In genomic region chr20:45919536-45919933, GRCh38 we compare ENCODE assay signal across 14 cellular contexts. TPM values are rescaled to one million over a fixed set of nuclear protein-coding genes. Genes with fewer than 3 reads are reported as not detected.
DNase-seq lines count a peak whose midpoint lies in the region; ATAC-seq, FAIRE-seq and TF ChIP-seq lines count a peak whose summit lies in the region.
"Had no signal": no experiment of that assay in that cellular context is flagged by ENCODE, and none has a peak within 500 bp of the region (broad histone marks: within the 10 kb centered on the region; RNA-seq: fewer than 3 reads in every experiment).

No MANE protein-coding gene starts in this region.

- TF ChIP-seq EP300 in HepG2 (IDR thresholded peaks at IDR 0.05; ENCODE audit: low read depth in 2 of 2, low read length in 2 of 2) (no peak), HepG2 (CRISPR knock-in tag; IDR thresholded peaks at IDR 0.05; ENCODE audit: borderline replicate concordance) (no peak)

- no peak for TF ChIP-seq RAD21 in HepG2 (CRISPR knock-in tag; IDR thresholded peaks at IDR 0.05)

- no peaks in the 10 kb centered on the region for H3K9me3 Mint-ChIP-seq in activated naive CD4-positive, alpha-beta T cell treated with anti-CD3 and anti-CD28 coated beads, Interleukin-2, amount 50 U/mL, for 72 hours

- H3K79me2 ChIP-seq in HepG2 (ENCODE audit: insufficient read depth, low read length): no peaks in the 10 kb centered on the region

- TF ChIP-seq POLR2A in Peyer's patch (IDR thresholded peaks at IDR 0.05) (no peak), HepG2 (IDR thresholded peaks at IDR 0.05; ENCODE audit: insufficient read depth in 1 of 2, low read depth in 2 of 2, low read length in 2 of 2) (no peak)

- H4K20me1 ChIP-seq in HepG2 (ENCODE audit: insufficient read depth, low read length): no peaks in the 10 kb centered on the region

- intact Hi-C loops in HepG2 (cut with micrococcal nuclease; ENCODE audit: unreplicated experiment): no loop called here

- H3K4me3 ChIP-seq in Peyer's patch: no peak overlapping the region
- peak overlapping the region in 1 of 3 experiments; percentile 44; a peak in 2 of 6 replicates for H3K4me3 ChIP-seq in HepG2 (replicated peaks in 1 of 3; ENCODE audit: insufficient read depth in 1 of 3, low read depth in 2 of 3, low read length in 3 of 3)

- H3K27ac Mint-ChIP-seq in activated naive CD4-positive, alpha-beta T cell treated with anti-CD3 and anti-CD28 coated beads, Interleukin-2, amount 50 U/mL, for 72 hours: no peak overlapping the region

- H3K36me3 Mint-ChIP-seq in activated naive CD4-positive, alpha-beta T cell treated with anti-CD3 and anti-CD28 coated beads, Interleukin-2, amount 50 U/mL, for 72 hours: no peaks in the 10 kb centered on the region

- CTCF ChIA-PET in HepG2 (lab: Yijun Ruan, JAX; ENCODE audit: low intra/inter-chr PET ratio, low total read pairs): no interaction called here

- 4% methylated on average over 4 of the region's 4 CpGs for WGBS in HepG2 (ENCODE audit: low lambda C conversion rate)

- H3K4me1 ChIP-seq in Peyer's patch: peaks cover 0 to 46% (median 0%) of the 10 kb centered on the region in 4 donors
- H3K4me1 ChIP-seq in HepG2 (ENCODE audit: insufficient read depth, low read length): peaks cover 74% of the 10 kb centered on the region

- H3K27ac ChIP-seq in Peyer's patch (peak overlapping the region; percentile 49 to 70 (median 56)), HepG2 (ENCODE audit: extremely low read length, insufficient read depth, low read length) (no peak overlapping the region)

- ATAC-seq in HepG2 (peak; percentile 54), esophagus mucosa (no peak)
- ATAC-seq in activated naive CD4-positive, alpha-beta T cell treated with anti-CD3 and anti-CD28 coated beads, Interleukin-2, amount 50 U/mL, for 72 hours: no peak

- H3K27me3 ChIP-seq in Peyer's patch (no peaks in the 10 kb centered on the region), HepG2 (ENCODE audit: control insufficient read depth in 1 of 2, insufficient read depth in 2 of 2, low read length in 2 of 2) (peaks cover 0 to 8% of the 10 kb centered on the region in 2 experiments; a peak in 2 of 5 replicates)

- TF ChIP-seq CTCF in Peyer's patch (IDR thresholded peaks at IDR 0.05) (no peak), HepG2 (CRISPR knock-in tag; IDR thresholded peaks at IDR 0.05) (no peak; the same call in 1 of the 2 replicates), GM10266 (IDR thresholded peaks at IDR 0.05; ENCODE audit: control insufficient read depth, insufficient read depth, low read depth, missing control alignments) (no peak)

- no peak overlapping the region for H2AFZ ChIP-seq in HepG2 (ENCODE audit: low read length)

- DNase-seq in Peyer's patch: peak in 1 of 3 donors; percentile 72
- DNase-seq in dermis blood vessel endothelial cell: peak; percentile 76
- no peak for DNase-seq in HepG2 (ENCODE audit: low spot score)
- DNase-seq in stromal cell of bone marrow (ENCODE audit: low read depth): peak; percentile 65
- no peak for DNase-seq in activated naive CD4-positive, alpha-beta T cell treated with anti-CD3 and anti-CD28 coated beads, Interleukin-2, amount 50 U/mL, for 72 hours (ENCODE audit: low spot score in 2 of 2)
- DNase-seq in activated naive CD4-positive, alpha-beta T cell treated with anti-CD3 and anti-CD28 coated beads, Interleukin-2, amount 50 U/mL, for 16 hours: no peak
- no peak for DNase-seq in GM10266 (ENCODE audit: extremely low spot score)
- DNase-seq: activated CD4-positive, CD25-positive, alpha-beta regulatory T cell treated with anti-CD3 and anti-CD28 coated beads, Interleukin-2, amount 50 U/mL, for 72 hours; activated naive CD4-positive, alpha-beta T cell treated with Interleukin-2 at 50 U/mL for 16 hours; erythroblast; NCI-H1930; RPMI8226; stimulated activated CD4-positive, alpha-beta T cell treated with anti-CD3 and anti-CD28 coated beads, Interleukin-2, amount 100 ng/mL, for 48 hours had no signal

- no peaks in the 10 kb centered on the region for H3K36me3 ChIP-seq in Peyer's patch
- H3K36me3 ChIP-seq in HepG2 (replicated peaks in 1 of 2; ENCODE audit: control insufficient read depth in 1 of 2, insufficient read depth in 2 of 2, low read length in 2 of 2): no peaks in the 10 kb centered on the region

- POLR2A ChIA-PET in HepG2 (lab: Yijun Ruan, JAX): interaction anchor here (1.2 to 5.0 kb wide), 12 partner anchors 10 to 62 kb away, joined by 3 to 78 read pairs (median 14); partner anchors contain the start of genes ACOT8, CTSA, NEURL2 and PCIF1

- BruUV-seq in HepG2 (replicated peaks; lab: Mats Ljungman, UMichigan): no TSS peak

- in situ Hi-C loops in HepG2 (cut with HindIII; ENCODE audit: extremely low pct_ligation_motif_present, low pct_unique_long_range_greater_than_20kb): no loop called here

- H3K4me2 ChIP-seq in HepG2 (ENCODE audit: low read depth, low read length): peak overlapping the region; percentile 48; the same call in 1 of the 2 replicates

- 0 out of 2 replicates have a peak overlapping the region, but pooled peaks have one; percentile 11 for H3K9ac ChIP-seq in HepG2 (ENCODE audit: insufficient read depth, low read depth, low read length)

- no peak for FAIRE-seq in HepG2 (lab: Jason Lieb, UNC)

- H3K9me3 ChIP-seq in Peyer's patch (no peaks in the 10 kb centered on the region), HepG2 (ENCODE audit: low read length) (no peaks in the 10 kb centered on the region)

RNA-seq across cellular contexts. Expression of gene PLTP, which starts 7.6 kb away (rescaled TPM):
- total RNA-seq in Peyer's patch: 10 to 100 TPM; 25.0 to 99.3 (median 35.7) TPM
- 2.4 and 5.4 TPM in 2 replicates for total RNA-seq in dermis blood vessel endothelial cell
- total RNA-seq in HepG2 (2016; rRNA removed; fragmentation: Illumina TruSeq; extraction: Trizol): 7.0 and 16.9 TPM in 2 replicates
- 3.6 and 5.4 TPM in 2 replicates for total RNA-seq in HepG2 (2016; cell fraction: cytosol; rRNA removed; fragmentation: Illumina TruSeq; extraction: Trizol; ENCODE audit: low read depth)
- 5.7 and 18.2 TPM in 2 replicates for total RNA-seq in HepG2 (2016; cell fraction: insoluble cytoplasmic fraction; rRNA removed; fragmentation: Illumina TruSeq; extraction: Trizol)
- total RNA-seq in HepG2 (2016; cell fraction: membrane; rRNA removed; fragmentation: Illumina TruSeq; extraction: Trizol): 6.1 and 6.9 TPM in 2 replicates
- 18.3 and 22.2 TPM in 2 replicates for total RNA-seq in HepG2 (2016; cell fraction: nucleus; rRNA removed; fragmentation: Illumina TruSeq; extraction: Trizol)
- polyA plus RNA-seq in HepG2 (2011; rRNA removed): 28.6 and 30.7 TPM in 2 replicates
- polyA plus RNA-seq in HepG2 (2011; cell fraction: cytosol; rRNA removed): 26.4 and 36.2 TPM in 2 replicates
- polyA plus RNA-seq in HepG2 (2011; cell fraction: nucleus; rRNA removed): 25.4 and 33.0 TPM in 2 replicates
- polyA plus RNA-seq in HepG2 (2012): 13.5 and 20.7 TPM in 2 replicates
- polyA plus RNA-seq in HepG2 (2016; cell fraction: cytosol; fragmentation: Illumina TruSeq; extraction: Trizol; ENCODE audit: low read depth): 6.3 and 6.9 TPM in 2 replicates
- polyA plus RNA-seq in HepG2 (2016; cell fraction: insoluble cytoplasmic fraction; fragmentation: Illumina TruSeq; extraction: Trizol; ENCODE audit: low read depth): 7.2 and 10.5 TPM in 2 replicates
- 7.7 and 8.9 TPM in 2 replicates for polyA plus RNA-seq in HepG2 (2016; cell fraction: membrane; fragmentation: Illumina TruSeq; extraction: Trizol; ENCODE audit: low read depth)
- polyA plus RNA-seq in HepG2 (2016; cell fraction: nucleus; fragmentation: Illumina TruSeq; extraction: Trizol; ENCODE audit: insufficient read depth, low read depth): 31.7 and 37.7 TPM in 2 replicates
- 3.3 and 51.4 TPM in 2 replicates for polyA minus RNA-seq in HepG2 (2011; rRNA and poly(A)+ RNA removed; ENCODE audit: low replicate concordance)
- 17.1 and 20.1 TPM in 2 replicates for polyA minus RNA-seq in HepG2 (2011; cell fraction: cytosol; rRNA and poly(A)+ RNA removed)
- polyA minus RNA-seq in HepG2 (2011; cell fraction: nucleus; rRNA and poly(A)+ RNA removed): 8.1 and 10.7 TPM in 2 replicates
- total RNA-seq in activated naive CD4-positive, alpha-beta T cell treated with anti-CD3 and anti-CD28 coated beads, Interleukin-2, amount 50 U/mL, for 72 hours: 10 to 100 TPM; 11.0 to 12.9 TPM
- total RNA-seq in esophagus mucosa: 46.7 TPM

RNA-seq across cellular contexts. Expression of gene PCIF1, which starts 14.9 kb away (rescaled TPM):
- total RNA-seq in Peyer's patch (10 to 100 TPM; 25.0 to 53.2 (median 44.9) TPM), dermis blood vessel endothelial cell (13.3 and 16.2 TPM in 2 replicates), HepG2 (2016; rRNA removed; fragmentation: Illumina TruSeq; extraction: Trizol) (18.5 and 20.9 TPM in 2 replicates), esophagus mucosa (19.0 TPM)
- 30.2 and 42.6 TPM in 2 replicates for total RNA-seq in HepG2 (2016; cell fraction: cytosol; rRNA removed; fragmentation: Illumina TruSeq; extraction: Trizol; ENCODE audit: low read depth)
- total RNA-seq in HepG2 (2016; cell fraction: insoluble cytoplasmic fraction; rRNA removed; fragmentation: Illumina TruSeq; extraction: Trizol): 17.6 and 21.4 TPM in 2 replicates
- total RNA-seq in HepG2 (2016; cell fraction: membrane; rRNA removed; fragmentation: Illumina TruSeq; extraction: Trizol): 35.4 and 44.6 TPM in 2 replicates
- 19.3 and 21.9 TPM in 2 replicates for total RNA-seq in HepG2 (2016; cell fraction: nucleus; rRNA removed; fragmentation: Illumina TruSeq; extraction: Trizol)
- 21.6 and 24.4 TPM in 2 replicates for polyA plus RNA-seq in HepG2 (2011; rRNA removed)
- 19.5 and 26.1 TPM in 2 replicates for polyA plus RNA-seq in HepG2 (2011; cell fraction: cytosol; rRNA removed)
- 38.0 and 44.1 TPM in 2 replicates for polyA plus RNA-seq in HepG2 (2011; cell fraction: nucleus; rRNA removed)
- polyA plus RNA-seq in HepG2 (2012): 22.9 and 30.3 TPM in 2 replicates
- 41.4 and 54.3 TPM in 2 replicates for polyA plus RNA-seq in HepG2 (2016; cell fraction: cytosol; fragmentation: Illumina TruSeq; extraction: Trizol; ENCODE audit: low read depth)
- 27.4 and 35.6 TPM in 2 replicates for polyA plus RNA-seq in HepG2 (2016; cell fraction: insoluble cytoplasmic fraction; fragmentation: Illumina TruSeq; extraction: Trizol; ENCODE audit: low read depth)
- polyA plus RNA-seq in HepG2 (2016; cell fraction: membrane; fragmentation: Illumina TruSeq; extraction: Trizol; ENCODE audit: low read depth): 51.1 and 55.4 TPM in 2 replicates
- 35.5 and 37.2 TPM in 2 replicates for polyA plus RNA-seq in HepG2 (2016; cell fraction: nucleus; fragmentation: Illumina TruSeq; extraction: Trizol; ENCODE audit: insufficient read depth, low read depth)
- polyA minus RNA-seq in HepG2 (2011; rRNA and poly(A)+ RNA removed; ENCODE audit: low replicate concordance): 40.1 and 74.5 TPM in 2 replicates
- polyA minus RNA-seq in HepG2 (2011; cell fraction: cytosol; rRNA and poly(A)+ RNA removed): 19.4 and 24.4 TPM in 2 replicates
- 55.2 and 63.6 TPM in 2 replicates for polyA minus RNA-seq in HepG2 (2011; cell fraction: nucleus; rRNA and poly(A)+ RNA removed)
- total RNA-seq in activated naive CD4-positive, alpha-beta T cell treated with anti-CD3 and anti-CD28 coated beads, Interleukin-2, amount 50 U/mL, for 72 hours: 10 to 100 TPM; 31.8 to 51.0 TPM

RNA-seq across cellular contexts. Expression of gene CTSA, which starts 28.4 kb away (rescaled TPM):
- total RNA-seq in Peyer's patch: 100 to 1,000 TPM in 3 of 4 donors, 10 to 100 TPM in 1; 85.0 to 602 (median 258) TPM
- 47.8 and 48.1 TPM in 2 replicates for total RNA-seq in dermis blood vessel endothelial cell
- total RNA-seq in HepG2 (2016; rRNA removed; fragmentation: Illumina TruSeq; extraction: Trizol): 63.8 and 202 TPM in 2 replicates
- 83.9 and 87.3 TPM in 2 replicates for total RNA-seq in HepG2 (2016; cell fraction: cytosol; rRNA removed; fragmentation: Illumina TruSeq; extraction: Trizol; ENCODE audit: low read depth)
- total RNA-seq in HepG2 (2016; cell fraction: insoluble cytoplasmic fraction; rRNA removed; fragmentation: Illumina TruSeq; extraction: Trizol): 57.2 and 212 TPM in 2 replicates
- total RNA-seq in HepG2 (2016; cell fraction: membrane; rRNA removed; fragmentation: Illumina TruSeq; extraction: Trizol): 50.4 and 53.1 TPM in 2 replicates
- total RNA-seq in HepG2 (2016; cell fraction: nucleus; rRNA removed; fragmentation: Illumina TruSeq; extraction: Trizol): 213 and 263 TPM in 2 replicates
- polyA plus RNA-seq in HepG2 (2011; rRNA removed): 222 and 231 TPM in 2 replicates
- 240 and 265 TPM in 2 replicates for polyA plus RNA-seq in HepG2 (2011; cell fraction: cytosol; rRNA removed)
- polyA plus RNA-seq in HepG2 (2011; cell fraction: nucleus; rRNA removed): 851 and 910 TPM in 2 replicates
- 102 and 105 TPM in 2 replicates for polyA plus RNA-seq in HepG2 (2012)
- 37.4 and 39.2 TPM in 2 replicates for polyA plus RNA-seq in HepG2 (2016; cell fraction: cytosol; fragmentation: Illumina TruSeq; extraction: Trizol; ENCODE audit: low read depth)
- 82.4 and 101 TPM in 2 replicates for polyA plus RNA-seq in HepG2 (2016; cell fraction: insoluble cytoplasmic fraction; fragmentation: Illumina TruSeq; extraction: Trizol; ENCODE audit: low read depth)
- polyA plus RNA-seq in HepG2 (2016; cell fraction: membrane; fragmentation: Illumina TruSeq; extraction: Trizol; ENCODE audit: low read depth): 45.6 and 51.6 TPM in 2 replicates
- polyA plus RNA-seq in HepG2 (2016; cell fraction: nucleus; fragmentation: Illumina TruSeq; extraction: Trizol; ENCODE audit: insufficient read depth, low read depth): 573 and 587 TPM in 2 replicates
- polyA minus RNA-seq in HepG2 (2011; rRNA and poly(A)+ RNA removed; ENCODE audit: low replicate concordance): 289 and 410 TPM in 2 replicates
- 109 and 118 TPM in 2 replicates for polyA minus RNA-seq in HepG2 (2011; cell fraction: cytosol; rRNA and poly(A)+ RNA removed)
- polyA minus RNA-seq in HepG2 (2011; cell fraction: nucleus; rRNA and poly(A)+ RNA removed): 292 and 323 TPM in 2 replicates
- 10 to 100 TPM; 55.6 to 98.5 TPM for total RNA-seq in activated naive CD4-positive, alpha-beta T cell treated with anti-CD3 and anti-CD28 coated beads, Interleukin-2, amount 50 U/mL, for 72 hours
- 57.4 TPM for total RNA-seq in esophagus mucosa

RNA-seq across cellular contexts. Expression of gene NEURL2, which starts 28.5 kb away (rescaled TPM):
- total RNA-seq in Peyer's patch: 10 to 100 TPM in 3 of 4 donors, 1 to 10 TPM in 1; 3.3 to 27.6 (median 23.9) TPM
- 3.2 and 4.4 TPM in 2 replicates for total RNA-seq in dermis blood vessel endothelial cell
- total RNA-seq in HepG2 (2016; rRNA removed; fragmentation: Illumina TruSeq; extraction: Trizol): 4.1 and 9.7 TPM in 2 replicates
- total RNA-seq in HepG2 (2016; cell fraction: cytosol; rRNA removed; fragmentation: Illumina TruSeq; extraction: Trizol; ENCODE audit: low read depth): 6.7 and 8.8 TPM in 2 replicates
- 6.0 and 9.5 TPM in 2 replicates for total RNA-seq in HepG2 (2016; cell fraction: insoluble cytoplasmic fraction; rRNA removed; fragmentation: Illumina TruSeq; extraction: Trizol)
- 7.3 and 9.1 TPM in 2 replicates for total RNA-seq in HepG2 (2016; cell fraction: membrane; rRNA removed; fragmentation: Illumina TruSeq; extraction: Trizol)
- 14.4 and 18.5 TPM in 2 replicates for total RNA-seq in HepG2 (2016; cell fraction: nucleus; rRNA removed; fragmentation: Illumina TruSeq; extraction: Trizol)
- 7.2 and 12.2 TPM in 2 replicates for polyA plus RNA-seq in HepG2 (2011; rRNA removed)
- 3.7 and 6.3 TPM in 2 replicates for polyA plus RNA-seq in HepG2 (2011; cell fraction: cytosol; rRNA removed)
- polyA plus RNA-seq in HepG2 (2011; cell fraction: nucleus; rRNA removed): 57.9 and 58.9 TPM in 2 replicates
- polyA plus RNA-seq in HepG2 (2012): 4.2 and 4.6 TPM in 2 replicates
- polyA plus RNA-seq in HepG2 (2016; cell fraction: cytosol; fragmentation: Illumina TruSeq; extraction: Trizol; ENCODE audit: low read depth): 4.1 and 4.3 TPM in 2 replicates
- 4.2 and 4.9 TPM in 2 replicates for polyA plus RNA-seq in HepG2 (2016; cell fraction: insoluble cytoplasmic fraction; fragmentation: Illumina TruSeq; extraction: Trizol; ENCODE audit: low read depth)
- 3.9 and 4.0 TPM in 2 replicates for polyA plus RNA-seq in HepG2 (2016; cell fraction: membrane; fragmentation: Illumina TruSeq; extraction: Trizol; ENCODE audit: low read depth)
- polyA plus RNA-seq in HepG2 (2016; cell fraction: nucleus; fragmentation: Illumina TruSeq; extraction: Trizol; ENCODE audit: insufficient read depth, low read depth): 18.5 and 19.4 TPM in 2 replicates
- polyA minus RNA-seq in HepG2 (2011; rRNA and poly(A)+ RNA removed; ENCODE audit: low replicate concordance): 1.3 and 16.0 TPM in 2 replicates
- 1.9 and 2.1 TPM in 2 replicates for polyA minus RNA-seq in HepG2 (2011; cell fraction: cytosol; rRNA and poly(A)+ RNA removed)
- 24.2 and 27.4 TPM in 2 replicates for polyA minus RNA-seq in HepG2 (2011; cell fraction: nucleus; rRNA and poly(A)+ RNA removed)
- total RNA-seq in activated naive CD4-positive, alpha-beta T cell treated with anti-CD3 and anti-CD28 coated beads, Interleukin-2, amount 50 U/mL, for 72 hours: 1 to 10 TPM; 1.5 to 3.4 TPM
- total RNA-seq in esophagus mucosa: 1.9 TPM

RNA-seq across cellular contexts. Expression of gene SPATA25, which starts 32.1 kb away (rescaled TPM):
- total RNA-seq in Peyer's patch (10 to 100 TPM in 3 of 4 donors, 1 to 10 TPM in 1; 5.8 to 35.2 (median 19.5) TPM), dermis blood vessel endothelial cell (1.0 and 1.2 TPM in 2 replicates), HepG2 (2016; rRNA removed; fragmentation: Illumina TruSeq; extraction: Trizol) (3.3 and 7.6 TPM in 2 replicates), esophagus mucosa (0.76 TPM)
- 0.35 and 0.40 TPM in 2 replicates for total RNA-seq in HepG2 (2016; cell fraction: cytosol; rRNA removed; fragmentation: Illumina TruSeq; extraction: Trizol; ENCODE audit: low read depth)
- 2.3 and 8.1 TPM in 2 replicates for total RNA-seq in HepG2 (2016; cell fraction: insoluble cytoplasmic fraction; rRNA removed; fragmentation: Illumina TruSeq; extraction: Trizol)
- 2.3 TPM in 2 replicates for total RNA-seq in HepG2 (2016; cell fraction: membrane; rRNA removed; fragmentation: Illumina TruSeq; extraction: Trizol)
- total RNA-seq in HepG2 (2016; cell fraction: nucleus; rRNA removed; fragmentation: Illumina TruSeq; extraction: Trizol): 13.0 and 19.1 TPM in 2 replicates
- polyA plus RNA-seq in HepG2 (2011; rRNA removed): 4.8 and 8.9 TPM in 2 replicates
- 1.8 and 3.7 TPM in 2 replicates for polyA plus RNA-seq in HepG2 (2011; cell fraction: cytosol; rRNA removed)
- 44.5 and 49.8 TPM in 2 replicates for polyA plus RNA-seq in HepG2 (2011; cell fraction: nucleus; rRNA removed)
- 2.1 and 3.2 TPM in 2 replicates for polyA plus RNA-seq in HepG2 (2012)
- polyA plus RNA-seq in HepG2 (2016; cell fraction: cytosol; fragmentation: Illumina TruSeq; extraction: Trizol; ENCODE audit: low read depth): 0.34 and 0.51 TPM in 2 replicates
- 1.0 and 1.7 TPM in 2 replicates for polyA plus RNA-seq in HepG2 (2016; cell fraction: insoluble cytoplasmic fraction; fragmentation: Illumina TruSeq; extraction: Trizol; ENCODE audit: low read depth)
- polyA plus RNA-seq in HepG2 (2016; cell fraction: membrane; fragmentation: Illumina TruSeq; extraction: Trizol; ENCODE audit: low read depth): 0.37 and 1.7 TPM in 2 replicates
- polyA plus RNA-seq in HepG2 (2016; cell fraction: nucleus; fragmentation: Illumina TruSeq; extraction: Trizol; ENCODE audit: insufficient read depth, low read depth): 23.9 and 34.2 TPM in 2 replicates
- 3.0 and 7.4 TPM in 2 replicates for polyA minus RNA-seq in HepG2 (2011; rRNA and poly(A)+ RNA removed; ENCODE audit: low replicate concordance)
- polyA minus RNA-seq in HepG2 (2011; cell fraction: cytosol; rRNA and poly(A)+ RNA removed): 1.8 and 2.4 TPM in 2 replicates
- 19.0 and 20.9 TPM in 2 replicates for polyA minus RNA-seq in HepG2 (2011; cell fraction: nucleus; rRNA and poly(A)+ RNA removed)
- total RNA-seq in activated naive CD4-positive, alpha-beta T cell treated with anti-CD3 and anti-CD28 coated beads, Interleukin-2, amount 50 U/mL, for 72 hours: 1 to 10 TPM in 1 of 2 donors, under 1 TPM in 1; 0.64 to 1.8 TPM

Comparison
In these comparisons a context has a peak if more than half of its experiments do, and no peak if none do; other contexts are left out.
1. DNase-seq: peak in dermis blood vessel endothelial cell (single experiment) and stromal cell of bone marrow (single experiment); none in HepG2 (single experiment), activated naive CD4-positive, alpha-beta T cell treated with anti-CD3 and anti-CD28 coated beads, Interleukin-2, amount 50 U/mL, for 72 hours (0 of 2), activated naive CD4-positive, alpha-beta T cell treated with anti-CD3 and anti-CD28 coated beads, Interleukin-2, amount 50 U/mL, for 16 hours (single experiment) and GM10266 (single experiment).